Comparison of ENCODE assay signal across 8 cellular contexts in the genomic region with DNA sequence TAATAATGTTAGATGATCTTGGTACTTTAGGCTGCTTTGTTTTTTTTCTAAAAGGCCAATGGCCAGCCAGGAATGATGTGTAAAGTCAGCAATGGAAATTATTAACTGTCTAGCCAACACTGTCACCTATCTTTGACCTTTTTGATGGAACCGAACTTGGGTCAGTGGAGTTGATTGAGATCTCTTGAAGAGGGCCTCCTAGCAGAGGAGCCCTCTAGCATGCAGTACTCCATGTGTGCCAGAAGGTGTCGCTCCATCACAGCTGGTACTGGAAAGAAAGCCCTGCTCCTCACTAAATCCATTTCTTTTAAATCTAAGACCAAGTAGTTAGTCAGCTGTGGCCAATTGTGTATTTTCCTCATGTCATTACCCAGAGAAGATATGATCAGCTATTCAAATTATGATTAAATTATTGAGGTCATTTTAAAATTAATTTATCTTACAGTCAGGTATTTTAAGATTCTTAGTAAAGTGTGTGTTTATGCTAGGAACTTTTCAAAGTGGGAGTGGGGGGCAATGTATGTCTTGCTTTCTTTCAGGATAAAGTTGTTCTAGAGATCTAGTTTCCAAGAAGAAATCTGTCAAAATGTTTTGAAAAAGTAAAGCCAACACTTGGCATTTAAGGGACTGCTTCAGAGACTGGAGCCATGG. TPM values are rescaled to one million over a fixed set of nuclear protein-coding genes. Genes with fewer than 3 reads are reported as not detected.
DNase-seq lines count a peak whose midpoint lies in the region; ATAC-seq and TF ChIP-seq lines count a peak whose summit lies in the region.

No MANE protein-coding gene starts in this region.

- TF ChIP-seq CTCF in C4-2B (conservative IDR thresholded peaks at IDR 0.05) (peak; percentile 100), dorsolateral prefrontal cortex (IDR thresholded peaks at IDR 0.05 in 54 of 56, conservative IDR thresholded peaks at IDR 0.05 in 2 of 56; ENCODE audit: low read depth in 1 of 56, partially characterized antibody in 56 of 56) (peak in 54 of 56 donors; percentile 71 to 100 (median 98)), mesothelial cell of epicardium (IDR thresholded peaks at IDR 0.05; ENCODE audit: unreplicated experiment) (peak; percentile 92)

- no peak overlapping the region for H3K4me3 ChIP-seq in dorsolateral prefrontal cortex

- no peak overlapping the region for H3K27ac Mint-ChIP-seq in mesothelial cell of epicardium

- ATAC-seq in GM19043 (IDR thresholded peaks at IDR 0.05; ENCODE audit: low read depth, unreplicated experiment) (peak; percentile 57), HG03159 (IDR thresholded peaks at IDR 0.05; ENCODE audit: unreplicated experiment) (peak; percentile 81)

- peak; percentile 20 for DNase-seq in NCI-H524 treated with DMSO at 0.1 percent for 48 hours (lab: John Stamatoyannopoulos, UW)
- peak; percentile 37 to 67 for DNase-seq in activated CD4-positive, alpha-beta T cell treated with anti-CD3 and anti-CD28 coated beads, Interleukin-2, amount 50 U/mL, for 24 hours (ENCODE audit: low read depth in 1 of 2, low spot score in 1 of 2)
- peak in 8 of 10 donors; percentile 38 to 80 (median 56) for DNase-seq in dorsolateral prefrontal cortex
- peak in 1 of 2 experiments; percentile 69 for DNase-seq in mesothelial cell of epicardium (ENCODE audit: low spot score in 2 of 2, unreplicated experiment in 2 of 2)
- DNase-seq in stimulated activated CD8-positive, alpha-beta memory T cell treated with anti-CD3 and anti-CD28 coated beads, Interleukin-4, amount 100 ng/mL, for 24 hours (ENCODE audit: low read depth): peak; percentile 26

- intact Hi-C loops in dorsolateral prefrontal cortex (cut with DNase I): loop anchor here (1.0 to 2.0 kb wide), 2 partner anchors 104 kb away; no protein-coding TSS in a partner anchor

- H3K36me3 Mint-ChIP-seq in mesothelial cell of epicardium: no peaks in the 10 kb centered on the region

- H3K9me3 Mint-ChIP-seq in mesothelial cell of epicardium: no peaks in the 10 kb centered on the region

- H3K27me3 Mint-ChIP-seq in mesothelial cell of epicardium (ENCODE audit: low read depth): peaks cover 9% of the 10 kb centered on the region

- H3K4me1 Mint-ChIP-seq in mesothelial cell of epicardium: peaks cover 4% of the 10 kb centered on the region

- H3K27ac ChIP-seq in C4-2B (no peak overlapping the region), dorsolateral prefrontal cortex (no peak overlapping the region)

- no peaks in the 10 kb centered on the region for H3K27me3 ChIP-seq in dorsolateral prefrontal cortex

- no peak overlapping the region for H3K4me3 Mint-ChIP-seq in mesothelial cell of epicardium

RNA-seq across cellular contexts. Expression of gene CROT, which starts 33.1 kb away (rescaled TPM):
- 10 to 100 TPM in 111 of 120 experiments, 1 to 10 TPM in 9; 7.7 to 20.4 (median 13.5) TPM for total RNA-seq in dorsolateral prefrontal cortex
- total RNA-seq in mesothelial cell of epicardium: 20.5 to 20.7 TPM (median 20.6 TPM) in 3 replicates
